ENCODE assay signal across 3 cellular contexts in the genomic region with DNA sequence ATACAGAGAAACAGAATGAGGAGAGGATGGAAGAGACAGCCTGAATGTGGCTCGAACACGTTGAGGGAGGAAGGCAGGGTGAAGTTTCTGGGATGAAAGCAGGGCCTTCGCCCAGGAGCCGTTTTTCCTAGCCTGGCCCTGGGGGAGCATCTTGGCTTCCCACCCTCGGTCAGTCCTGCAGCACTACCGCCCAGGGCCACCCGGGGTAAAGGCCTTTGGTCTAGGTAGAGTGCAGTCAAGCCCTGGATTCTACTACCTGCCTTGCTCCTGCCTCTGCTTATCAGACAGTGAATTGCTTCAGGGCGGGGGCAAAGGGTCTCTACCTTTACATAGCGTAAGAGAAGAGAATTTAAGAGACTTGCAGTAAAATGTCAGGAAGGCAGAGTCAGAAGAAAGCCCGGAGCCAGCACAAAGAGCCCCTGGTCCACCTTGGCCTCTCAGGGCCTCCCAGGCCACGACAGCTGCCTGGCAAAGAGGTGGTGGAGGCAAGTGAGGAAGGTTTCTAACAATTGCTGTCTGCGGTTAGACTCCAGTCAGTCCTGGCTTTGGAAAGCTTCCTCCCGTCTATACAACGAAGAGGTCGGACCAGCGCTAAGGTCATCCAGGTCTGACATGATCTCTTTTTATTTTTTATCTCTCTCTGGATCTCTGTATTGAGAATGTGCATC.
TF ChIP-seq lines count a peak whose summit lies in the region.

No MANE protein-coding gene starts in this region.

TF ChIP-seq in GM23338, 12 proteins besides CTCF, POLR2A, EP300 and RAD21 (continues in another document):
- TF ChIP-seq ETS1 (IDR thresholded peaks at IDR 0.05) (no peak), JUNB (IDR thresholded peaks at IDR 0.05; ENCODE audit: unreplicated experiment) (no peak), EZH2 (IDR thresholded peaks at IDR 0.05; ENCODE audit: low read depth, unreplicated experiment) (no peak), NANOG (IDR thresholded peaks at IDR 0.05; ENCODE audit: borderline replicate concordance) (no peak), POLR2AphosphoS5 (IDR thresholded peaks at IDR 0.05; ENCODE audit: low read depth) (no peak), EZH2phosphoT487 (IDR thresholded peaks at IDR 0.05; ENCODE audit: unreplicated experiment) (no peak)

TF ChIP-seq in K562, 482 proteins besides CTCF, POLR2A, EP300 and RAD21:
- TF ChIP-seq RBM34 (IDR thresholded peaks at IDR 0.05; ENCODE audit: borderline replicate concordance, insufficient read depth, low read length) (no peak), ZNF551 (CRISPR knock-in tag; IDR thresholded peaks at IDR 0.05) (no peak), CCNT2 (IDR thresholded peaks at IDR 0.05; ENCODE audit: borderline replicate concordance, extremely low read depth, insufficient read length, low read depth, low read length) (no peak), SMAD2 (IDR thresholded peaks at IDR 0.05; ENCODE audit: low read depth, low read length) (no peak), POLR2AphosphoS2 (IDR thresholded peaks at IDR 0.05; ENCODE audit: low read length) (no peak), MTA3 (IDR thresholded peaks at IDR 0.05; ENCODE audit: borderline replicate concordance) (no peak), ZNF830 (CRISPR knock-in tag; IDR thresholded peaks at IDR 0.05) (no peak), ZBTB34 (CRISPR knock-in tag; IDR thresholded peaks at IDR 0.05) (no peak), USF1 (CRISPR knock-in tag; IDR thresholded peaks at IDR 0.05) (no peak), FOXJ2 (tag; IDR thresholded peaks at IDR 0.05) (no peak), SAFB2 (IDR thresholded peaks at IDR 0.05; ENCODE audit: borderline replicate concordance, low read depth, low read length, severe bottlenecking) (no peak), ARID3B (CRISPR knock-in tag; IDR thresholded peaks at IDR 0.05; ENCODE audit: borderline replicate concordance) (no peak), ZNF232 (CRISPR knock-in tag; IDR thresholded peaks at IDR 0.05) (no peak), DPF2 (IDR thresholded peaks at IDR 0.05) (no peak), ELF4 (CRISPR knock-in tag; IDR thresholded peaks at IDR 0.05) (no peak), FIP1L1 (IDR thresholded peaks at IDR 0.05; ENCODE audit: low read depth, low read length, poor library complexity, severe bottlenecking) (no peak), STAT5A (IDR thresholded peaks at IDR 0.05; ENCODE audit: borderline replicate concordance, low read length) (no peak), PHF8 (IDR thresholded peaks at IDR 0.05; ENCODE audit: borderline replicate concordance, low read length) (no peak), PHF21A (IDR thresholded peaks at IDR 0.05; ENCODE audit: borderline replicate concordance, low read depth) (no peak)

TF ChIP-seq in SK-N-SH, 30 proteins besides CTCF, POLR2A, EP300 and RAD21:
- TF ChIP-seq GATA2 (CRISPR knock-in tag; IDR thresholded peaks at IDR 0.05) (no peak), USF1 (IDR thresholded peaks at IDR 0.05; ENCODE audit: borderline replicate concordance, low read depth) (no peak), RCOR1 (IDR thresholded peaks at IDR 0.05; ENCODE audit: low read length) (no peak), RXRA (IDR thresholded peaks at IDR 0.05; ENCODE audit: borderline replicate concordance, low read depth) (no peak), NFIC (IDR thresholded peaks at IDR 0.05; ENCODE audit: borderline replicate concordance) (no peak), SMC3 (IDR thresholded peaks at IDR 0.05; ENCODE audit: low read depth, low read length) (no peak)
- TF ChIP-seq, protein P1, sequence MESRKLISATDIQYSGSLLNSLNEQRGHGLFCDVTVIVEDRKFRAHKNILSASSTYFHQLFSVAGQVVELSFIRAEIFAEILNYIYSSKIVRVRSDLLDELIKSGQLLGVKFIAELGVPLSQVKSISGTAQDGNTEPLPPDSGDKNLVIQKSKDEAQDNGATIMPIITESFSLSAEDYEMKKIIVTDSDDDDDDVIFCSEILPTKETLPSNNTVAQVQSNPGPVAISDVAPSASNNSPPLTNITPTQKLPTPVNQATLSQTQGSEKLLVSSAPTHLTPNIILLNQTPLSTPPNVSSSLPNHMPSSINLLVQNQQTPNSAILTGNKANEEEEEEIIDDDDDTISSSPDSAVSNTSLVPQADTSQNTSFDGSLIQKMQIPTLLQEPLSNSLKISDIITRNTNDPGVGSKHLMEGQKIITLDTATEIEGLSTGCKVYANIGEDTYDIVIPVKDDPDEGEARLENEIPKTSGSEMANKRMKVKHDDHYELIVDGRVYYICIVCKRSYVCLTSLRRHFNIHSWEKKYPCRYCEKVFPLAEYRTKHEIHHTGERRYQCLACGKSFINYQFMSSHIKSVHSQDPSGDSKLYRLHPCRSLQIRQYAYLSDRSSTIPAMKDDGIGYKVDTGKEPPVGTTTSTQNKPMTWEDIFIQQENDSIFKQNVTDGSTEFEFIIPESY (IDR thresholded peaks at IDR 0.05; ENCODE audit: borderline replicate concordance, low read depth), result no peak
